8 cellular contexts compared by ENCODE assay signal in the genomic region with DNA sequence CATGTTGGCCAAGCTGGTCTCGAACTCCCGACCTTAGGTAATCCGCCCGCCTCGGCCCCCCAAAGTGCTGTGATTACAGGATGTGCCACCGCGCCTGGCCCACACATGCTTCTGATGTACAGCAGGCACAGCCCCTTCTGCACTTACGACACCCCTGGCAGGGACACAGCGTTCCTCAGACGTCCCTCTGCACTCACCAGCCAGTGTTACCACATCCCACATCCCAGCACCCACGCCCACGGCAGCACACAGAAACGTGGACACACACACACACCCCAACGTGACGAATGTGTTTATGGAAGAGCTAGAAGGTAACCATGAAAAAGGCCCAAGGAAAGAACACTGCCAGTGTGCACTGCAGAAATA. TPM values are rescaled to one million over a fixed set of nuclear protein-coding genes. Genes with fewer than 3 reads are reported as not detected.
DNase-seq lines count a peak whose midpoint lies in the region; ATAC-seq and TF ChIP-seq lines count a peak whose summit lies in the region.

No MANE protein-coding gene starts in this region.

- H3K4me3 ChIP-seq in body of pancreas, result no peak overlapping the region

- no peak for TF ChIP-seq CTCF in body of pancreas (IDR thresholded peaks at IDR 0.05)

- 70 to 72% methylated on average over 12 to 15 of the region's 15 CpGs for WGBS in body of pancreas, 2 donors

- peak overlapping the region in 1 of 4 donors; percentile 68 for H3K27ac ChIP-seq in body of pancreas

- peak; percentile 76 for DNase-seq in Right ventricle myocardium inferior (ENCODE audit: missing footprints)
- no peak for DNase-seq in cardiac septum (ENCODE audit: low spot score)
- DNase-seq in body of pancreas, result peak; percentile 21 to 39 (median 26)
- DNase-seq in middle frontal gyrus (ENCODE audit: extremely low spot score, low spot score), result peak; percentile 29
- DNase-seq in posterior vena cava (ENCODE audit: low spot score), result no peak

- no peaks in the 10 kb centered on the region for H3K9me3 ChIP-seq in body of pancreas

- ATAC-seq in Right ventricle myocardium inferior (peak; percentile 37), body of pancreas (no peak), GM19035 (IDR thresholded peaks at IDR 0.05; ENCODE audit: unreplicated experiment) (no peak), GM21381 (IDR thresholded peaks at IDR 0.05; ENCODE audit: unreplicated experiment) (no peak), HG03378 (IDR thresholded peaks at IDR 0.05; ENCODE audit: unreplicated experiment) (no peak)

- intact Hi-C loops in Right ventricle myocardium inferior (cut with DNase I), result no loop called here
- intact Hi-C loops in cardiac septum (cut with DNase I), result no loop called here
- intact Hi-C loops in body of pancreas (cut with DNase I), result no loop called here
- intact Hi-C loops in posterior vena cava (cut with DNase I), result no loop called here

- no peaks in the 10 kb centered on the region for H3K27me3 ChIP-seq in body of pancreas

- H3K36me3 ChIP-seq in body of pancreas (replicated peaks in 1 of 2; ENCODE audit: insufficient read depth in 1 of 2, low read depth in 2 of 2), result no peaks in the 10 kb centered on the region

- no peak for TF ChIP-seq POLR2A in body of pancreas (IDR thresholded peaks at IDR 0.05)

- H3K4me1 ChIP-seq in body of pancreas, result peaks cover 10% of the 10 kb centered on the region

RNA-seq across cellular contexts. Expression of gene RPAP1, which starts 0.6 kb away (rescaled TPM):
- 26.7 TPM for total RNA-seq in Right ventricle myocardium inferior
- total RNA-seq in cardiac septum, result 18.5 TPM
- 10 to 100 TPM; 23.1 to 43.5 TPM for total RNA-seq in body of pancreas
- total RNA-seq in posterior vena cava, result 10 to 100 TPM; 16.3 to 19.9 TPM

RNA-seq across cellular contexts. Expression of gene TYRO3, which starts 14.4 kb away (rescaled TPM):
- 5.6 TPM for total RNA-seq in Right ventricle myocardium inferior
- total RNA-seq in cardiac septum, result 3.6 TPM
- total RNA-seq in body of pancreas, result 10 to 100 TPM; 10.9 to 12.5 TPM
- total RNA-seq in posterior vena cava, result 1 to 10 TPM; 5.0 to 8.7 TPM

RNA-seq across cellular contexts. Expression of gene LTK, which starts 31.0 kb away (rescaled TPM):
- 1.5 TPM for total RNA-seq in Right ventricle myocardium inferior
- 0.65 TPM for total RNA-seq in cardiac septum
- not detected for total RNA-seq in body of pancreas
- total RNA-seq in posterior vena cava, result under 1 TPM; 0.24 to 0.46 TPM

RNA-seq across cellular contexts. Expression of gene ITPKA, which starts 51.0 kb away (rescaled TPM):
- total RNA-seq in Right ventricle myocardium inferior, result 2.7 TPM
- 1.0 TPM for total RNA-seq in cardiac septum
- under 1 TPM; 0.33 to 0.52 TPM for total RNA-seq in body of pancreas
- under 1 TPM; 0.28 to 0.33 TPM for total RNA-seq in posterior vena cava

Comparison
In these comparisons a context has a peak if more than half of its experiments do, and no peak if none do; other contexts are left out.
1. DNase-seq: peak in Right ventricle myocardium inferior (single experiment), body of pancreas (4 of 4) and middle frontal gyrus (single experiment); none in cardiac septum (single experiment) and posterior vena cava (single experiment).